In genomic region chr6:15244605-15245360, GRCh38 we compare ENCODE assay signal across 1 cellular context.
TF ChIP-seq lines count a peak whose summit lies in the region.

No MANE protein-coding gene starts in this region.

TF ChIP-seq in K562, 482 proteins besides CTCF, POLR2A, EP300 and RAD21 (continued from another document and continues in another):
- TF ChIP-seq ZNF639 (CRISPR knock-in tag; conservative IDR thresholded peaks at IDR 0.05 in 1 of 2, IDR thresholded peaks at IDR 0.05 in 1 of 2) (peak in 1 of 2 experiments; percentile 73; a peak in 2 of 4 replicates), ZNF668 (CRISPR knock-in tag; IDR thresholded peaks at IDR 0.05) (no peak), ZNF311 (CRISPR knock-in tag; IDR thresholded peaks at IDR 0.05) (no peak), CGGBP1 (CRISPR knock-in tag; IDR thresholded peaks at IDR 0.05) (no peak), ARID3B (CRISPR knock-in tag; IDR thresholded peaks at IDR 0.05; ENCODE audit: borderline replicate concordance) (peak; percentile 84; the same call in 1 of the 2 replicates), FIP1L1 (IDR thresholded peaks at IDR 0.05; ENCODE audit: low read depth, low read length, poor library complexity, severe bottlenecking) (peak; percentile 89), NR2F6 (CRISPR knock-in tag; IDR thresholded peaks at IDR 0.05) (0 out of 2 replicates have a peak, but pooled peaks have one; percentile 46), SMAD3 (CRISPR knock-in tag; conservative IDR thresholded peaks at IDR 0.05) (peak; percentile 47; the same call in 1 of the 2 replicates), RBM25 (IDR thresholded peaks at IDR 0.05; ENCODE audit: low read depth, low read length, severe bottlenecking) (no peak), PHF20 (IDR thresholded peaks at IDR 0.05; ENCODE audit: partially characterized antibody) (peak; percentile 20), ZNF583 (CRISPR knock-in tag; IDR thresholded peaks at IDR 0.05) (peak; percentile 61; the same call in 1 of the 2 replicates), HDAC6 (IDR thresholded peaks at IDR 0.05; ENCODE audit: low read depth, low read length) (no peak), REST (CRISPR knock-in tag; IDR thresholded peaks at IDR 0.05; ENCODE audit: low read depth) (peak; percentile 83; the same call in 1 of the 2 replicates), RREB1 (CRISPR knock-in tag; IDR thresholded peaks at IDR 0.05) (peak; percentile 92), XRCC5 (IDR thresholded peaks at IDR 0.05; ENCODE audit: low read depth, low read length) (no peak; the same call in 1 of the 2 replicates), GABPB1 (CRISPR knock-in tag; IDR thresholded peaks at IDR 0.05) (no peak), ZBTB26 (CRISPR knock-in tag; IDR thresholded peaks at IDR 0.05) (peak; percentile 72; the same call in 1 of the 2 replicates), TEAD2 (tag; IDR thresholded peaks at IDR 0.05) (no peak), NCOR1 (IDR thresholded peaks at IDR 0.05) (peak; percentile 59), TAF15 (IDR thresholded peaks at IDR 0.05; ENCODE audit: low read depth, low read length) (no peak)
- TF ChIP-seq, protein P1, sequence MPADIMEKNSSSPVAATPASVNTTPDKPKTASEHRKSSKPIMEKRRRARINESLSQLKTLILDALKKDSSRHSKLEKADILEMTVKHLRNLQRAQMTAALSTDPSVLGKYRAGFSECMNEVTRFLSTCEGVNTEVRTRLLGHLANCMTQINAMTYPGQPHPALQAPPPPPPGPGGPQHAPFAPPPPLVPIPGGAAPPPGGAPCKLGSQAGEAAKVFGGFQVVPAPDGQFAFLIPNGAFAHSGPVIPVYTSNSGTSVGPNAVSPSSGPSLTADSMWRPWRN (IDR thresholded peaks at IDR 0.05; ENCODE audit: low read depth) = peak; percentile 85; the same call in 1 of the 2 replicates
- TF ChIP-seq, protein P2, sequence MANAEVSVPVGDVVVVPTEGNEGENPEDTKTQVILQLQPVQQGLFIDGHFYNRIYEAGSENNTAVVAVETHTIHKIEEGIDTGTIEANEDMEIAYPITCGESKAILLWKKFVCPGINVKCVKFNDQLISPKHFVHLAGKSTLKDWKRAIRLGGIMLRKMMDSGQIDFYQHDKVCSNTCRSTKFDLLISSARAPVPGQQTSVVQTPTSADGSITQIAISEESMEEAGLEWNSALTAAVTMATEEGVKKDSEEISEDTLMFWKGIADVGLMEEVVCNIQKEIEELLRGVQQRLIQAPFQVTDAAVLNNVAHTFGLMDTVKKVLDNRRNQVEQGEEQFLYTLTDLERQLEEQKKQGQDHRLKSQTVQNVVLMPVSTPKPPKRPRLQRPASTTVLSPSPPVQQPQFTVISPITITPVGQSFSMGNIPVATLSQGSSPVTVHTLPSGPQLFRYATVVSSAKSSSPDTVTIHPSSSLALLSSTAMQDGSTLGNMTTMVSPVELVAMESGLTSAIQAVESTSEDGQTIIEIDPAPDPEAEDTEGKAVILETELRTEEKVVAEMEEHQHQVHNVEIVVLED (CRISPR knock-in tag; IDR thresholded peaks at IDR 0.05) = peak; percentile 68
- TF ChIP-seq, protein P3, sequence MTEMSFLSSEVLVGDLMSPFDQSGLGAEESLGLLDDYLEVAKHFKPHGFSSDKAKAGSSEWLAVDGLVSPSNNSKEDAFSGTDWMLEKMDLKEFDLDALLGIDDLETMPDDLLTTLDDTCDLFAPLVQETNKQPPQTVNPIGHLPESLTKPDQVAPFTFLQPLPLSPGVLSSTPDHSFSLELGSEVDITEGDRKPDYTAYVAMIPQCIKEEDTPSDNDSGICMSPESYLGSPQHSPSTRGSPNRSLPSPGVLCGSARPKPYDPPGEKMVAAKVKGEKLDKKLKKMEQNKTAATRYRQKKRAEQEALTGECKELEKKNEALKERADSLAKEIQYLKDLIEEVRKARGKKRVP (CRISPR knock-in tag; IDR thresholded peaks at IDR 0.05) = 0 out of 2 replicates have a peak, but pooled peaks have one; percentile 28
- TF ChIP-seq, protein P4, sequence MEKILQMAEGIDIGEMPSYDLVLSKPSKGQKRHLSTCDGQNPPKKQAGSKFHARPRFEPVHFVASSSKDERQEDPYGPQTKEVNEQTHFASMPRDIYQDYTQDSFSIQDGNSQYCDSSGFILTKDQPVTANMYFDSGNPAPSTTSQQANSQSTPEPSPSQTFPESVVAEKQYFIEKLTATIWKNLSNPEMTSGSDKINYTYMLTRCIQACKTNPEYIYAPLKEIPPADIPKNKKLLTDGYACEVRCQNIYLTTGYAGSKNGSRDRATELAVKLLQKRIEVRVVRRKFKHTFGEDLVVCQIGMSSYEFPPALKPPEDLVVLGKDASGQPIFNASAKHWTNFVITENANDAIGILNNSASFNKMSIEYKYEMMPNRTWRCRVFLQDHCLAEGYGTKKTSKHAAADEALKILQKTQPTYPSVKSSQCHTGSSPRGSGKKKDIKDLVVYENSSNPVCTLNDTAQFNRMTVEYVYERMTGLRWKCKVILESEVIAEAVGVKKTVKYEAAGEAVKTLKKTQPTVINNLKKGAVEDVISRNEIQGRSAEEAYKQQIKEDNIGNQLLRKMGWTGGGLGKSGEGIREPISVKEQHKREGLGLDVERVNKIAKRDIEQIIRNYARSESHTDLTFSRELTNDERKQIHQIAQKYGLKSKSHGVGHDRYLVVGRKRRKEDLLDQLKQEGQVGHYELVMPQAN (IDR thresholded peaks at IDR 0.05; ENCODE audit: borderline replicate concordance) = peak; percentile 26; the same call in 1 of the 2 replicates
- TF ChIP-seq, protein P5, sequence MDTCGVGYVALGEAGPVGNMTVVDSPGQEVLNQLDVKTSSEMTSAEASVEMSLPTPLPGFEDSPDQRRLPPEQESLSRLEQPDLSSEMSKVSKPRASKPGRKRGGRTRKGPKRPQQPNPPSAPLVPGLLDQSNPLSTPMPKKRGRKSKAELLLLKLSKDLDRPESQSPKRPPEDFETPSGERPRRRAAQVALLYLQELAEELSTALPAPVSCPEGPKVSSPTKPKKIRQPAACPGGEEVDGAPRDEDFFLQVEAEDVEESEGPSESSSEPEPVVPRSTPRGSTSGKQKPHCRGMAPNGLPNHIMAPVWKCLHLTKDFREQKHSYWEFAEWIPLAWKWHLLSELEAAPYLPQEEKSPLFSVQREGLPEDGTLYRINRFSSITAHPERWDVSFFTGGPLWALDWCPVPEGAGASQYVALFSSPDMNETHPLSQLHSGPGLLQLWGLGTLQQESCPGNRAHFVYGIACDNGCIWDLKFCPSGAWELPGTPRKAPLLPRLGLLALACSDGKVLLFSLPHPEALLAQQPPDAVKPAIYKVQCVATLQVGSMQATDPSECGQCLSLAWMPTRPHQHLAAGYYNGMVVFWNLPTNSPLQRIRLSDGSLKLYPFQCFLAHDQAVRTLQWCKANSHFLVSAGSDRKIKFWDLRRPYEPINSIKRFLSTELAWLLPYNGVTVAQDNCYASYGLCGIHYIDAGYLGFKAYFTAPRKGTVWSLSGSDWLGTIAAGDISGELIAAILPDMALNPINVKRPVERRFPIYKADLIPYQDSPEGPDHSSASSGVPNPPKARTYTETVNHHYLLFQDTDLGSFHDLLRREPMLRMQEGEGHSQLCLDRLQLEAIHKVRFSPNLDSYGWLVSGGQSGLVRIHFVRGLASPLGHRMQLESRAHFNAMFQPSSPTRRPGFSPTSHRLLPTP (IDR thresholded peaks at IDR 0.05; ENCODE audit: borderline replicate concordance, extremely low read depth, insufficient read length) = no peak
- TF ChIP-seq, protein P6, sequence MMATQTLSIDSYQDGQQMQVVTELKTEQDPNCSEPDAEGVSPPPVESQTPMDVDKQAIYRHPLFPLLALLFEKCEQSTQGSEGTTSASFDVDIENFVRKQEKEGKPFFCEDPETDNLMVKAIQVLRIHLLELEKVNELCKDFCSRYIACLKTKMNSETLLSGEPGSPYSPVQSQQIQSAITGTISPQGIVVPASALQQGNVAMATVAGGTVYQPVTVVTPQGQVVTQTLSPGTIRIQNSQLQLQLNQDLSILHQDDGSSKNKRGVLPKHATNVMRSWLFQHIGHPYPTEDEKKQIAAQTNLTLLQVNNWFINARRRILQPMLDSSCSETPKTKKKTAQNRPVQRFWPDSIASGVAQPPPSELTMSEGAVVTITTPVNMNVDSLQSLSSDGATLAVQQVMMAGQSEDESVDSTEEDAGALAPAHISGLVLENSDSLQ (IDR thresholded peaks at IDR 0.05) = no peak
